ENCODE assay signal across 1 cellular context in the genomic region with DNA sequence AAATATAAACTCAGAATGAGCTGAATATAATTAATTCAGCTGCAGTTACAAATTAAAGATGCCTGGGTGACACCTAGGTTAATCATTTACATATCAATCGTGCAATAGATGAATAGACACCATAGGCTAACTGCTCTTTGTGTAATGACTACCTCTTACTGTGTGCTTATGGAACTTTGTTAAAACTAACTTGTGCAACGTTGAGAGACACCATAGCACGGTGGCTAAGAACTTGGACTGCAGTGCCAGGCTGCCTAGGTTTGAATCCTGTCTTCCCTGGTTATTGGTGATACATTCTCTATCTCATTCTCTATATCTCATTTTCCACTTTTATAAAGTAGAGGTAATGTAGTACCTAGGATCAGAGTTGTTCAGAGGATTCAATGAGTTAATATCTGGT.
TF ChIP-seq lines count a peak whose summit lies in the region.

No MANE protein-coding gene starts in this region.

TF ChIP-seq in K562, 482 proteins besides CTCF, POLR2A, EP300 and RAD21 (continued from another document):
- TF ChIP-seq, protein P1, sequence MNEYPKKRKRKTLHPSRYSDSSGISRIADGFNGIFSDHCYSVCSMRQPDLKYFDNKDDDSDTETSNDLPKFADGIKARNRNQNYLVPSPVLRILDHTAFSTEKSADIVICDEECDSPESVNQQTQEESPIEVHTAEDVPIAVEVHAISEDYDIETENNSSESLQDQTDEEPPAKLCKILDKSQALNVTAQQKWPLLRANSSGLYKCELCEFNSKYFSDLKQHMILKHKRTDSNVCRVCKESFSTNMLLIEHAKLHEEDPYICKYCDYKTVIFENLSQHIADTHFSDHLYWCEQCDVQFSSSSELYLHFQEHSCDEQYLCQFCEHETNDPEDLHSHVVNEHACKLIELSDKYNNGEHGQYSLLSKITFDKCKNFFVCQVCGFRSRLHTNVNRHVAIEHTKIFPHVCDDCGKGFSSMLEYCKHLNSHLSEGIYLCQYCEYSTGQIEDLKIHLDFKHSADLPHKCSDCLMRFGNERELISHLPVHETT (CRISPR knock-in tag; conservative IDR thresholded peaks at IDR 0.05 in 1 of 2, IDR thresholded peaks at IDR 0.05 in 1 of 2) = no peak
- TF ChIP-seq TBP (optimal IDR thresholded peaks at IDR 0.05; ENCODE audit: low read depth, low read length) (peak; percentile 52), ZKSCAN1 (IDR thresholded peaks at IDR 0.05; ENCODE audit: low read depth, low read length) (no peak), TARDBP (IDR thresholded peaks at IDR 0.05) (no peak), ZFPM2 (CRISPR knock-in tag; IDR thresholded peaks at IDR 0.05) (no peak), U2AF2 (optimal IDR thresholded peaks at IDR 0.05; ENCODE audit: low read depth, low read length) (no peak), LCOR (CRISPR knock-in tag; IDR thresholded peaks at IDR 0.05) (no peak), CBFA2T3 (IDR thresholded peaks at IDR 0.05) (no peak)
- TF ChIP-seq, protein P2, sequence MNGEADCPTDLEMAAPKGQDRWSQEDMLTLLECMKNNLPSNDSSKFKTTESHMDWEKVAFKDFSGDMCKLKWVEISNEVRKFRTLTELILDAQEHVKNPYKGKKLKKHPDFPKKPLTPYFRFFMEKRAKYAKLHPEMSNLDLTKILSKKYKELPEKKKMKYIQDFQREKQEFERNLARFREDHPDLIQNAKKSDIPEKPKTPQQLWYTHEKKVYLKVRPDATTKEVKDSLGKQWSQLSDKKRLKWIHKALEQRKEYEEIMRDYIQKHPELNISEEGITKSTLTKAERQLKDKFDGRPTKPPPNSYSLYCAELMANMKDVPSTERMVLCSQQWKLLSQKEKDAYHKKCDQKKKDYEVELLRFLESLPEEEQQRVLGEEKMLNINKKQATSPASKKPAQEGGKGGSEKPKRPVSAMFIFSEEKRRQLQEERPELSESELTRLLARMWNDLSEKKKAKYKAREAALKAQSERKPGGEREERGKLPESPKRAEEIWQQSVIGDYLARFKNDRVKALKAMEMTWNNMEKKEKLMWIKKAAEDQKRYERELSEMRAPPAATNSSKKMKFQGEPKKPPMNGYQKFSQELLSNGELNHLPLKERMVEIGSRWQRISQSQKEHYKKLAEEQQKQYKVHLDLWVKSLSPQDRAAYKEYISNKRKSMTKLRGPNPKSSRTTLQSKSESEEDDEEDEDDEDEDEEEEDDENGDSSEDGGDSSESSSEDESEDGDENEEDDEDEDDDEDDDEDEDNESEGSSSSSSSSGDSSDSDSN (IDR thresholded peaks at IDR 0.05; ENCODE audit: borderline replicate concordance in 1 of 2, low read depth in 2 of 2, low read length in 2 of 2) = no peak
- TF ChIP-seq, protein P3, sequence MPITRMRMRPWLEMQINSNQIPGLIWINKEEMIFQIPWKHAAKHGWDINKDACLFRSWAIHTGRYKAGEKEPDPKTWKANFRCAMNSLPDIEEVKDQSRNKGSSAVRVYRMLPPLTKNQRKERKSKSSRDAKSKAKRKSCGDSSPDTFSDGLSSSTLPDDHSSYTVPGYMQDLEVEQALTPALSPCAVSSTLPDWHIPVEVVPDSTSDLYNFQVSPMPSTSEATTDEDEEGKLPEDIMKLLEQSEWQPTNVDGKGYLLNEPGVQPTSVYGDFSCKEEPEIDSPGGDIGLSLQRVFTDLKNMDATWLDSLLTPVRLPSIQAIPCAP (CRISPR knock-in tag; IDR thresholded peaks at IDR 0.05; ENCODE audit: borderline replicate concordance) = no peak
